Comparison of ENCODE assay signal across 8 cellular contexts in genomic region chr4:139556735-139557505, GRCh38. TPM values are rescaled to one million over a fixed set of nuclear protein-coding genes. Genes with fewer than 3 reads are reported as not detected.
DNase-seq lines count a peak whose midpoint lies in the region; ATAC-seq and TF ChIP-seq lines count a peak whose summit lies in the region.

No MANE protein-coding gene starts in this region.

- H3K27me3 ChIP-seq in endodermal cell (ENCODE audit: control insufficient read depth, insufficient read depth, low read length, poor library complexity, severe bottlenecking), result peaks cover 27% of the 10 kb centered on the region
- no peaks in the 10 kb centered on the region for H3K27me3 ChIP-seq in mucosa of rectum (ENCODE audit: control insufficient read depth in 2 of 2, insufficient read depth in 2 of 2, low read length in 2 of 2)

- no peaks in the 10 kb centered on the region for H3K36me3 ChIP-seq in endodermal cell (ENCODE audit: control insufficient read depth, insufficient read depth, low read length)
- no peaks in the 10 kb centered on the region for H3K36me3 ChIP-seq in mucosa of rectum (ENCODE audit: control insufficient read depth in 2 of 2, insufficient read depth in 2 of 2, low read length in 2 of 2)

- H3K4me3 ChIP-seq in endodermal cell (ENCODE audit: low read length) (peak overlapping the region; percentile 89), mucosa of rectum (ENCODE audit: low read length in 2 of 2) (peak overlapping the region; percentile 87 to 90)

- 0 to 1% methylated on average over 35 to 56 of the region's 56 CpGs for WGBS in endodermal cell (ENCODE audit: insufficient coverage in 1 of 2, insufficient read length in 1 of 2), 2 experiments

- peak; percentile 43 for TF ChIP-seq CTCF in endodermal cell (conservative IDR thresholded peaks at IDR 0.05)

- peaks cover 54% of the 10 kb centered on the region for H3K4me1 Mint-ChIP-seq in endodermal cell

- H3K36me3 Mint-ChIP-seq in endodermal cell (ENCODE audit: low read depth), result no peaks in the 10 kb centered on the region

- H3K27ac Mint-ChIP-seq in endodermal cell, result peak overlapping the region; percentile 97

- peak overlapping the region; percentile 87 for H3K9ac ChIP-seq in endodermal cell (ENCODE audit: extremely low read depth, low read length, poor library complexity, severe bottlenecking)
- H3K9ac ChIP-seq in mucosa of rectum (ENCODE audit: low read depth in 1 of 2, low read length in 2 of 2), result peak overlapping the region; percentile 86 to 93

- DNase-seq in HT-29 (ENCODE audit: low spot score) (peak; percentile 82), NCI-H82 treated with DMSO at 0.1 percent for 48 hours (lab: John Stamatoyannopoulos, UW; ENCODE audit: unreplicated experiment) (peak; percentile 45), endodermal cell (peak; percentile 86), NCI-H226 (no peak)
- DNase-seq in activated CD8-positive, alpha-beta memory T cell treated with anti-CD3 and anti-CD28 coated beads for 24 hours, result peak; percentile 82
- peak; percentile 13 to 19 for DNase-seq in stimulated activated CD8-positive, alpha-beta memory T cell treated with anti-CD3 and anti-CD28 coated beads, Interleukin-7, amount 100 ng/mL, for 48 hours (ENCODE audit: extremely low read depth in 1 of 2, low read depth in 1 of 2)

- peak; percentile 40 for ATAC-seq in GM18867 (IDR thresholded peaks at IDR 0.05; ENCODE audit: unreplicated experiment)

- no peak overlapping the region for H3K27ac ChIP-seq in endodermal cell (ENCODE audit: low read depth, low read length)
- peak overlapping the region; percentile 88 to 90 for H3K27ac ChIP-seq in mucosa of rectum (ENCODE audit: low read depth in 2 of 2, low read length in 2 of 2)

- H3K4me1 ChIP-seq in endodermal cell (ENCODE audit: control insufficient read depth, insufficient read depth, low read length) (peaks cover 14% of the 10 kb centered on the region), mucosa of rectum (ENCODE audit: control insufficient read depth in 2 of 2, insufficient read depth in 2 of 2, low read length in 2 of 2) (peaks cover 6 to 11% of the 10 kb centered on the region in 2 donors)

- peak overlapping the region; percentile 88 for H3K4me3 Mint-ChIP-seq in endodermal cell

- H3K9me3 Mint-ChIP-seq in endodermal cell, result no peaks in the 10 kb centered on the region

- H3K27me3 Mint-ChIP-seq in endodermal cell (ENCODE audit: insufficient read depth), result peaks cover 31% of the 10 kb centered on the region

- H3K9me3 ChIP-seq in endodermal cell (ENCODE audit: control insufficient read depth, low read length), result no peaks in the 10 kb centered on the region
- H3K9me3 ChIP-seq in mucosa of rectum (ENCODE audit: control insufficient read depth in 2 of 2, low read length in 2 of 2), result no peaks in the 10 kb centered on the region

RNA-seq across cellular contexts. Expression of gene SETD7, which starts 0.9 kb away (rescaled TPM):
- 30.5 and 30.8 TPM in 2 replicates for total RNA-seq in HT-29 (2014; rRNA removed; shearing (Covaris generic))
- 10 to 100 TPM; 13.8 to 19.4 TPM for total RNA-seq in endodermal cell
- 12.7 TPM for polyA plus RNA-seq in endodermal cell (2013, experiment 1 of 2)
- polyA plus RNA-seq in endodermal cell (2013, experiment 2 of 2), result 13.2 TPM
